Comparison of ENCODE assay signal across 28 cellular contexts in the genomic region with DNA sequence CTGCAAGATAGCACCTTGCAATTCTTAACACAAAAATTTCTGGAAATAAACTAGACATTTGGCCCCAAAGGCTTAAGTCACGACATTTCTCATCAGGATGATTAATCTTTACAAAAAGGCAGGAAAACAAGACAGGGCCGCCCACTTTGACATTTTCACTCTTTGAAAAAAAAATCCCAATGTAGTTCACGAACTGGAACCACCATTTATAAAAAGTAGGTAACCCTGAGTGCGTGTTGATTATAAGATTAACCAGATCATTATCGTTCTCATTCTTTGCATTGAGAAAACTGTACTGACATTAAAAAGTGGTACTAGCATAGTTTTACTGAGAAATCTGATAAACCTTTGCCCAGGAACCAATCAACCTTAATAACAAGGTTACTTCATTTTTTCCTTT.
DNase-seq lines count a peak whose midpoint lies in the region; ATAC-seq and TF ChIP-seq lines count a peak whose summit lies in the region.
"Had no signal": no experiment of that assay in that cellular context is flagged by ENCODE, and none has a peak within 500 bp of the region (broad histone marks: within the 10 kb centered on the region; RNA-seq: fewer than 3 reads in every experiment).

No MANE protein-coding gene starts in this region.

- peaks cover 54% of the 10 kb centered on the region for H3K4me1 Mint-ChIP-seq in activated CD8-positive, alpha-beta memory T cell treated with anti-CD3 and anti-CD28 coated beads, Interleukin-2, amount 10 ng/mL, durations not matched to agents 7 days and 5 days
- H3K4me1 Mint-ChIP-seq in CD4-positive, alpha-beta T cell (ENCODE audit: low read depth), result peaks cover 23% of the 10 kb centered on the region
- H3K4me1 Mint-ChIP-seq in activated CD4-positive, alpha-beta memory T cell treated with anti-CD3 and anti-CD28 coated beads for 36 hours (ENCODE audit: low read depth), result peaks cover 71% of the 10 kb centered on the region
- H3K4me1 Mint-ChIP-seq in activated naive CD8-positive, alpha-beta T cell treated with anti-CD3 and anti-CD28 coated beads, Interleukin-2, amount 50 U/mL, for 24 hours, result peaks cover 61% of the 10 kb centered on the region
- H3K4me1 Mint-ChIP-seq: B cell, neural crest cell had no signal

- no peaks in the 10 kb centered on the region for H3K9me3 ChIP-seq in CD4-positive, alpha-beta T cell (ENCODE audit: control insufficient read depth, low read length)
- no peaks in the 10 kb centered on the region for H3K9me3 ChIP-seq in uterus
- H3K9me3 ChIP-seq: mucosa of descending colon, pancreas, tibial artery had no signal

- no peaks in the 10 kb centered on the region for H3K9me3 Mint-ChIP-seq in activated CD8-positive, alpha-beta memory T cell treated with anti-CD3 and anti-CD28 coated beads, Interleukin-2, amount 10 ng/mL, durations not matched to agents 7 days and 5 days (ENCODE audit: low read depth)
- no peaks in the 10 kb centered on the region for H3K9me3 Mint-ChIP-seq in CD4-positive, alpha-beta T cell
- peaks cover 2% of the 10 kb centered on the region for H3K9me3 Mint-ChIP-seq in activated CD4-positive, alpha-beta memory T cell treated with anti-CD3 and anti-CD28 coated beads for 36 hours
- H3K9me3 Mint-ChIP-seq in activated naive CD8-positive, alpha-beta T cell treated with anti-CD3 and anti-CD28 coated beads, Interleukin-2, amount 50 U/mL, for 24 hours, result peaks cover 3% of the 10 kb centered on the region

- H3K27me3 ChIP-seq in CD4-positive, alpha-beta T cell (ENCODE audit: control insufficient read depth, insufficient read depth, low read length), result no peaks in the 10 kb centered on the region
- H3K27me3 ChIP-seq in uterus, result no peaks in the 10 kb centered on the region
- H3K27me3 ChIP-seq: pancreas, tibial artery had no signal

- no peak for DNase-seq in activated CD8-positive, alpha-beta memory T cell treated with anti-CD3 and anti-CD28 coated beads, Interleukin-2, amount 10 ng/mL, durations not matched to agents 7 days and 5 days
- no peak for DNase-seq in activated CD8-positive, alpha-beta memory T cell treated with anti-CD3 and anti-CD28 coated beads, Interleukin-2, amount 50 U/mL, for 48 hours
- no peak for DNase-seq in CD4-positive, alpha-beta T cell
- DNase-seq in activated CD4-positive, alpha-beta memory T cell treated with anti-CD3 and anti-CD28 coated beads for 36 hours, result peak; percentile 33
- DNase-seq in activated naive CD8-positive, alpha-beta T cell treated with anti-CD3 and anti-CD28 coated beads, Interleukin-2, amount 50 U/mL, for 24 hours, result no peak
- DNase-seq in SKM-1 (lab: John Stamatoyannopoulos, UW; ENCODE audit: unreplicated experiment), result no peak
- no peak for DNase-seq in uterus
- DNase-seq: amniotic stem cell, cerebellar nuclear complex, dermis blood vessel endothelial cell, EL, glutamatergic neuron, IMR-90, mammary epithelial cell, mucosa of descending colon, NCI-H1436 treated with DMSO at 0.1 percent for 48 hours, NCI-H446, NCI-H748 treated with DMSO at 0.1 percent for 48 hours, pancreas, Right ventricle myocardium superior, tibial artery, WERI-Rb-1 had no signal

- H3K36me3 ChIP-seq in uterus, result no peaks in the 10 kb centered on the region

- intact Hi-C loops in CD4-positive, alpha-beta T cell (cut with DNase I, micrococcal nuclease), result no loop called here
- intact Hi-C loops in activated CD4-positive, alpha-beta memory T cell treated with anti-CD3 and anti-CD28 coated beads for 36 hours (cut with micrococcal nuclease), result loop anchor here (1.0 to 2.0 kb wide), 8 partner anchors 10 to 359 kb away; no protein-coding TSS in a partner anchor
- intact Hi-C loops in uterus (cut with DNase I; ENCODE audit: low total_unique reads), result no loop called here

- H3K27me3 Mint-ChIP-seq in activated CD8-positive, alpha-beta memory T cell treated with anti-CD3 and anti-CD28 coated beads, Interleukin-2, amount 10 ng/mL, durations not matched to agents 7 days and 5 days, result no peaks in the 10 kb centered on the region
- H3K27me3 Mint-ChIP-seq in CD4-positive, alpha-beta T cell, result no peaks in the 10 kb centered on the region
- H3K27me3 Mint-ChIP-seq in activated CD4-positive, alpha-beta memory T cell treated with anti-CD3 and anti-CD28 coated beads for 36 hours, result no peaks in the 10 kb centered on the region
- no peaks in the 10 kb centered on the region for H3K27me3 Mint-ChIP-seq in activated naive CD8-positive, alpha-beta T cell treated with anti-CD3 and anti-CD28 coated beads, Interleukin-2, amount 50 U/mL, for 24 hours
- H3K27me3 Mint-ChIP-seq: B cell, brain had no signal

- H3K4me1 ChIP-seq in uterus, result no peaks in the 10 kb centered on the region
- H3K4me1 ChIP-seq: pancreas, tibial artery had no signal

- no peak for TF ChIP-seq POLR2A in uterus (IDR thresholded peaks at IDR 0.05)

- CTCF ChIA-PET in activated CD8-positive, alpha-beta memory T cell treated with anti-CD3 and anti-CD28 coated beads, Interleukin-2, amount 10 ng/mL, durations not matched to agents 7 days and 5 days (lab: Charles Lee), result interaction anchor here (1.2 to 1.4 kb wide), 3 partner anchors 9 to 45 kb away, joined by 3 to 5 read pairs (median 4); no protein-coding TSS in a partner anchor
- CTCF ChIA-PET in CD4-positive, alpha-beta T cell (lab: Charles Lee), result no interaction called here
- CTCF ChIA-PET in activated CD4-positive, alpha-beta memory T cell treated with anti-CD3 and anti-CD28 coated beads for 36 hours (lab: Charles Lee), result interaction anchor here (1.2 to 2.3 kb wide), 4 partner anchors 11 to 359 kb away, joined by 4 to 12 read pairs (median 5); no protein-coding TSS in a partner anchor

- H3K27ac ChIP-seq in CD4-positive, alpha-beta T cell (ENCODE audit: low read depth, low read length), result no peak overlapping the region
- no peak overlapping the region for H3K27ac ChIP-seq in uterus
- H3K27ac ChIP-seq: pancreas, tibial artery, WERI-Rb-1 had no signal

- TF ChIP-seq CTCF in CD4-positive, alpha-beta T cell (IDR thresholded peaks at IDR 0.05), result no peak
- no peak for TF ChIP-seq CTCF in uterus (IDR thresholded peaks at IDR 0.05)

- H3K27ac Mint-ChIP-seq in activated CD8-positive, alpha-beta memory T cell treated with anti-CD3 and anti-CD28 coated beads, Interleukin-2, amount 10 ng/mL, durations not matched to agents 7 days and 5 days, result peak overlapping the region; percentile 74
- peak overlapping the region; percentile 45 for H3K27ac Mint-ChIP-seq in CD4-positive, alpha-beta T cell
- H3K27ac Mint-ChIP-seq in activated CD4-positive, alpha-beta memory T cell treated with anti-CD3 and anti-CD28 coated beads for 36 hours, result peak overlapping the region; percentile 97
- peak overlapping the region; percentile 89 for H3K27ac Mint-ChIP-seq in activated naive CD8-positive, alpha-beta T cell treated with anti-CD3 and anti-CD28 coated beads, Interleukin-2, amount 50 U/mL, for 24 hours
- H3K27ac Mint-ChIP-seq: B cell, brain had no signal

- H3K36me3 Mint-ChIP-seq in activated CD8-positive, alpha-beta memory T cell treated with anti-CD3 and anti-CD28 coated beads, Interleukin-2, amount 10 ng/mL, durations not matched to agents 7 days and 5 days, result peaks cover 24% of the 10 kb centered on the region
- peaks cover 68% of the 10 kb centered on the region for H3K36me3 Mint-ChIP-seq in CD4-positive, alpha-beta T cell (ENCODE audit: low read depth)
- H3K36me3 Mint-ChIP-seq in activated CD4-positive, alpha-beta memory T cell treated with anti-CD3 and anti-CD28 coated beads for 36 hours, result peaks cover 32% of the 10 kb centered on the region
- peaks cover 30% of the 10 kb centered on the region for H3K36me3 Mint-ChIP-seq in activated naive CD8-positive, alpha-beta T cell treated with anti-CD3 and anti-CD28 coated beads, Interleukin-2, amount 50 U/mL, for 24 hours (ENCODE audit: low read depth)

- POLR2A ChIA-PET in CD4-positive, alpha-beta T cell (lab: Charles Lee), result no interaction called here
- POLR2A ChIA-PET in activated CD4-positive, alpha-beta memory T cell treated with anti-CD3 and anti-CD28 coated beads for 36 hours (lab: Charles Lee), result interaction anchor here (0.6 to 3.7 kb wide), 9 partner anchors 46 to 155 kb away, joined by 3 to 27 read pairs (median 8); a partner anchor contains a TSS

- no peak overlapping the region for H3K4me3 ChIP-seq in uterus
- H3K4me3 ChIP-seq: mucosa of descending colon, pancreas, tibial artery had no signal

- H3K4me3 Mint-ChIP-seq in activated CD8-positive, alpha-beta memory T cell treated with anti-CD3 and anti-CD28 coated beads, Interleukin-2, amount 10 ng/mL, durations not matched to agents 7 days and 5 days, result peak overlapping the region; percentile 34
- no peak overlapping the region for H3K4me3 Mint-ChIP-seq in CD4-positive, alpha-beta T cell
- H3K4me3 Mint-ChIP-seq in activated CD4-positive, alpha-beta memory T cell treated with anti-CD3 and anti-CD28 coated beads for 36 hours, result peak overlapping the region; percentile 59
- peak overlapping the region; percentile 60 for H3K4me3 Mint-ChIP-seq in activated naive CD8-positive, alpha-beta T cell treated with anti-CD3 and anti-CD28 coated beads, Interleukin-2, amount 50 U/mL, for 24 hours
- H3K4me3 Mint-ChIP-seq: B cell, brain, neural crest cell had no signal

- peak; percentile 17 for ATAC-seq in activated CD8-positive, alpha-beta memory T cell treated with anti-CD3 and anti-CD28 coated beads, Interleukin-2, amount 10 ng/mL, durations not matched to agents 7 days and 5 days
- no peak for ATAC-seq in CD4-positive, alpha-beta T cell (ENCODE audit: poor library complexity)
- peak; percentile 47 for ATAC-seq in activated naive CD8-positive, alpha-beta T cell treated with anti-CD3 and anti-CD28 coated beads, Interleukin-2, amount 50 U/mL, for 24 hours
- no peak for ATAC-seq in GM21737 (IDR thresholded peaks at IDR 0.05; ENCODE audit: unreplicated experiment)
- ATAC-seq: esophagus mucosa, mucosa of descending colon, Panc1, pancreas had no signal

Comparison
In these comparisons a context has a peak if more than half of its experiments do, and no peak if none do; other contexts are left out.
1. ATAC-seq: peak in activated CD8-positive, alpha-beta memory T cell treated with anti-CD3 and anti-CD28 coated beads, Interleukin-2, amount 10 ng/mL, durations not matched to agents 7 days and 5 days (single experiment) and activated naive CD8-positive, alpha-beta T cell treated with anti-CD3 and anti-CD28 coated beads, Interleukin-2, amount 50 U/mL, for 24 hours (single experiment); none in CD4-positive, alpha-beta T cell (single experiment) and GM21737 (single experiment).
2. H3K27ac Mint-ChIP-seq: peak in every context shown above with its lines; median percentile 97 in activated CD4-positive, alpha-beta memory T cell treated with anti-CD3 and anti-CD28 coated beads for 36 hours; 89 in activated naive CD8-positive, alpha-beta T cell treated with anti-CD3 and anti-CD28 coated beads, Interleukin-2, amount 50 U/mL, for 24 hours; 74 in activated CD8-positive, alpha-beta memory T cell treated with anti-CD3 and anti-CD28 coated beads, Interleukin-2, amount 10 ng/mL, durations not matched to agents 7 days and 5 days; 45 in CD4-positive, alpha-beta T cell.